Comparison of ENCODE assay signal across 20 cellular contexts in genomic region chr10:88755753-88756152, GRCh38. TPM values are rescaled to one million over a fixed set of nuclear protein-coding genes. Genes with fewer than 3 reads are reported as not detected.
DNase-seq lines count a peak whose midpoint lies in the region; ATAC-seq and TF ChIP-seq lines count a peak whose summit lies in the region.
"Had no signal": no experiment of that assay in that cellular context is flagged by ENCODE, and none has a peak within 500 bp of the region (broad histone marks: within the 10 kb centered on the region; RNA-seq: fewer than 3 reads in every experiment).

No MANE protein-coding gene starts in this region.

- no peaks in the 10 kb centered on the region for H3K9me3 ChIP-seq in mammary epithelial cell (replicated peaks; ENCODE audit: insufficient read depth, low read length)
- H3K9me3 ChIP-seq: gastrocnemius medialis, upper lobe of left lung had no signal

- no peaks in the 10 kb centered on the region for H3K36me3 ChIP-seq in mammary epithelial cell (ENCODE audit: insufficient read depth, low read length)
- H3K36me3 ChIP-seq: gastrocnemius medialis, upper lobe of left lung had no signal

- peaks cover 5% of the 10 kb centered on the region for H3K4me1 ChIP-seq in mammary epithelial cell (ENCODE audit: insufficient read depth, low read length)
- H3K4me1 ChIP-seq: gastrocnemius medialis, upper lobe of left lung had no signal

- H3K4me3 ChIP-seq in mammary epithelial cell (replicated peaks in 1 of 3; ENCODE audit: insufficient read depth in 1 of 3, low read depth in 2 of 3, low read length in 3 of 3) = no peak overlapping the region
- H3K4me3 ChIP-seq: gastrocnemius medialis, upper lobe of left lung had no signal

- no peak overlapping the region for H2AFZ ChIP-seq in mammary epithelial cell (ENCODE audit: low read depth, low read length)

- CTCF ChIA-PET in mammary epithelial cell (lab: Charles Lee; ENCODE audit: low non-redundant PET) = no interaction called here

- DNase-seq in activated T-cell treated with anti-CD3 and anti-CD28 coated beads for 24 hours (ENCODE audit: low read depth) (peak; percentile 11), mammary epithelial cell (no peak), amniotic stem cell (lab: John Stamatoyannopoulos, UW) (no peak)
- DNase-seq in activated T-cell treated with anti-CD3 and anti-CD28 coated beads, Interleukin-2, amount 50 U/mL, for 1 hour = no peak
- DNase-seq in stimulated activated CD4-positive, alpha-beta T cell treated with anti-CD3 and anti-CD28 coated beads, Interleukin-1b, Interleukin-23, amount 100 ng/mL, for 48 hours = peak; percentile 26
- DNase-seq in effector CD8-positive, alpha-beta T cell (lab: John Stamatoyannopoulos, UW) = no peak
- DNase-seq: activated gamma-delta T cell, COR-L47, endodermal cell, gastrocnemius medialis, HCEC 1CT, NCI-H1048, NCI-H345, nucleus accumbens, OCI-M1, upper lobe of left lung had no signal

- dilution Hi-C loops in mammary epithelial cell (cut with HindIII; ENCODE audit: low sequenced_read_pairs) = no loop called here

- H3K27me3 ChIP-seq in mammary epithelial cell (ENCODE audit: insufficient read depth, low read length) = no peaks in the 10 kb centered on the region
- H3K27me3 ChIP-seq: gastrocnemius medialis, upper lobe of left lung had no signal

- no peaks in the 10 kb centered on the region for H4K20me1 ChIP-seq in mammary epithelial cell (ENCODE audit: insufficient read depth, low read length)

- 52% methylated on average over 3 of the region's 3 CpGs for WGBS in mammary epithelial cell (ENCODE audit: low coverage, missing lambda C conversion rate)

- no peak for TF ChIP-seq CTCF in mammary epithelial cell (conservative IDR thresholded peaks at IDR 0.05 in 1 of 2, IDR thresholded peaks at IDR 0.05 in 1 of 2; ENCODE audit: extremely low read depth in 1 of 2, insufficient read depth in 1 of 2, low read depth in 1 of 2, low read length in 2 of 2)

- in situ Hi-C loops in mammary epithelial cell (cut with MboI; ENCODE audit: low sequenced_read_pairs in 2 of 2) = no loop called here

- BruUV-seq in mammary epithelial cell (replicated peaks; lab: Mats Ljungman, UMichigan) = no TSS peak

- intact Hi-C loops in mammary epithelial cell (cut with micrococcal nuclease) = no loop called here

- no peaks in the 10 kb centered on the region for H3K79me2 ChIP-seq in mammary epithelial cell (ENCODE audit: insufficient read depth, low read length)

- H3K9ac ChIP-seq in mammary epithelial cell (ENCODE audit: insufficient read depth, low read length) = no peak overlapping the region

- no peak overlapping the region for H3K4me2 ChIP-seq in mammary epithelial cell (ENCODE audit: insufficient read depth, low read depth, low read length)

- peak; percentile 62 for ATAC-seq in GM19035 (IDR thresholded peaks at IDR 0.05; ENCODE audit: unreplicated experiment)
- ATAC-seq in HG02870 (IDR thresholded peaks at IDR 0.05; ENCODE audit: unreplicated experiment) = peak; percentile 86
- ATAC-seq: gastrocnemius medialis had no signal

- H3K27ac ChIP-seq in mammary epithelial cell (ENCODE audit: insufficient read depth, low read depth, low read length) = no peak overlapping the region
- H3K27ac ChIP-seq: gastrocnemius medialis, upper lobe of left lung had no signal

RNA-seq across cellular contexts. Expression of gene LIPN, which starts 4.1 kb away (rescaled TPM):
- total RNA-seq in mammary epithelial cell = not detected
- not detected for polyA plus RNA-seq in mammary epithelial cell
- not detected for polyA minus RNA-seq in mammary epithelial cell
- total RNA-seq: bronchial epithelial cell, endodermal cell, gastrocnemius medialis, skeletal muscle tissue had no signal

RNA-seq across cellular contexts. Expression of gene LIPM, which starts 46.8 kb away (rescaled TPM):
- total RNA-seq in mammary epithelial cell = not detected
- not detected for polyA plus RNA-seq in mammary epithelial cell
- polyA minus RNA-seq in mammary epithelial cell = not detected
- total RNA-seq: bronchial epithelial cell, endodermal cell, gastrocnemius medialis, upper lobe of left lung had no signal

RNA-seq across cellular contexts. Expression of gene LIPK, which starts 49.7 kb away (rescaled TPM):
- not detected for total RNA-seq in mammary epithelial cell
- polyA plus RNA-seq in mammary epithelial cell = 0.31 TPM
- not detected for polyA minus RNA-seq in mammary epithelial cell
- total RNA-seq: bronchial epithelial cell, endodermal cell, gastrocnemius medialis, skeletal muscle tissue, upper lobe of left lung had no signal

Comparison
In these comparisons a context has a peak if more than half of its experiments do, and no peak if none do; other contexts are left out.
1. DNase-seq: peak in activated T-cell treated with anti-CD3 and anti-CD28 coated beads for 24 hours (single experiment) and stimulated activated CD4-positive, alpha-beta T cell treated with anti-CD3 and anti-CD28 coated beads, Interleukin-1b, Interleukin-23, amount 100 ng/mL, for 48 hours (single experiment); none in activated T-cell treated with anti-CD3 and anti-CD28 coated beads, Interleukin-2, amount 50 U/mL, for 1 hour (single experiment), mammary epithelial cell (single experiment), amniotic stem cell (single experiment) and effector CD8-positive, alpha-beta T cell (single experiment).